In genomic region chr5:70510811-70511210, GRCh38 we compare ENCODE assay signal across 8 cellular contexts.
DNase-seq lines count a peak whose midpoint lies in the region; ATAC-seq, FAIRE-seq and TF ChIP-seq lines count a peak whose summit lies in the region.
"Not testable (repeated sequence)": the region's sequence is repeated elsewhere in the genome, so short reads cannot be mapped to it uniquely, and the experiment has no call there.

No MANE protein-coding gene starts in this region.

- 88 to 93% methylated on average over 11 of the region's 16 CpGs; no CpG with 5 or more reads in 2 of the 4 donors for WGBS in heart left ventricle, 4 donors
- 90 to 93% methylated on average over 10 to 16 of the region's 16 CpGs for WGBS in sigmoid colon, 2 donors
- WGBS in aorta, 2 donors, result 85 to 93% methylated on average over 3 to 11 of the region's 16 CpGs

- not testable (repeated sequence) for TF ChIP-seq EP300 in sigmoid colon (IDR thresholded peaks at IDR 0.05)

- not testable (repeated sequence) for H3K27ac ChIP-seq in heart left ventricle; kidney (ENCODE audit: low read depth in 2 of 2, low read length in 2 of 2); sigmoid colon; aorta (ENCODE audit: low read depth in 1 of 2, low read length in 2 of 2)

- not testable (repeated sequence) for H3K27me3 ChIP-seq in heart left ventricle; sigmoid colon; aorta (ENCODE audit: control insufficient read depth in 1 of 2, insufficient read depth in 2 of 2, low read length in 1 of 2)

- H3K4me3 ChIP-seq in heart left ventricle; kidney (ENCODE audit: low read length in 2 of 2); sigmoid colon; aorta (ENCODE audit: low read length in 2 of 2): not testable (repeated sequence)

- not testable (repeated sequence) for FAIRE-seq in kidney (lab: Jason Lieb, UNC)

- H3K9ac ChIP-seq in kidney (ENCODE audit: low read length in 2 of 2), result not testable (repeated sequence)

- not testable (repeated sequence) for H3K27me3 Mint-ChIP-seq in natural killer cell treated with Interleukin-12 subunit alpha and Interleukin-12 subunit beta and Interleukin-15 and Interleukin-18, amount 100 ng/mL, for 72 hours

- TF ChIP-seq POLR2A in heart left ventricle (IDR thresholded peaks at IDR 0.05); sigmoid colon (IDR thresholded peaks at IDR 0.05): not testable (repeated sequence)

- not testable (repeated sequence) for ATAC-seq in heart left ventricle; natural killer cell treated with Interleukin-12 subunit alpha and Interleukin-12 subunit beta and Interleukin-15 and Interleukin-18, amount 100 ng/mL, for 72 hours; aorta (ENCODE audit: low FRiP score)

- not testable (repeated sequence) for H3K36me3 ChIP-seq in heart left ventricle; kidney (ENCODE audit: control insufficient read depth in 1 of 2, insufficient read depth in 2 of 2, low read length in 2 of 2); sigmoid colon; aorta (ENCODE audit: control insufficient read depth in 1 of 2, insufficient read depth in 2 of 2, low read length in 1 of 2)

- H3K9me3 ChIP-seq in heart left ventricle; kidney (ENCODE audit: control insufficient read depth in 1 of 2, low read length in 2 of 2); sigmoid colon; aorta (ENCODE audit: control insufficient read depth, low read length): not testable (repeated sequence)

- H3K9me3 Mint-ChIP-seq in natural killer cell treated with Interleukin-12 subunit alpha and Interleukin-12 subunit beta and Interleukin-15 and Interleukin-18, amount 100 ng/mL, for 72 hours, result not testable (repeated sequence)

- H3K4me1 ChIP-seq in heart left ventricle; kidney (ENCODE audit: control insufficient read depth in 1 of 2, insufficient read depth in 1 of 2, low read depth in 1 of 2, low read length in 2 of 2); sigmoid colon; aorta (ENCODE audit: control insufficient read depth in 1 of 2, insufficient read depth in 2 of 2, low read length in 2 of 2): not testable (repeated sequence)

- not testable (repeated sequence) for H3K4me3 Mint-ChIP-seq in natural killer cell treated with Interleukin-12 subunit alpha and Interleukin-12 subunit beta and Interleukin-15 and Interleukin-18, amount 100 ng/mL, for 72 hours

- intact Hi-C loops in heart left ventricle (cut with DNase I); kidney (cut with DNase I); sigmoid colon (cut with DNase I); aorta (cut with DNase I): not testable (repeated sequence)

- H3K36me3 Mint-ChIP-seq in natural killer cell treated with Interleukin-12 subunit alpha and Interleukin-12 subunit beta and Interleukin-15 and Interleukin-18, amount 100 ng/mL, for 72 hours, result not testable (repeated sequence)

- not testable (repeated sequence) for H3K27ac Mint-ChIP-seq in natural killer cell treated with Interleukin-12 subunit alpha and Interleukin-12 subunit beta and Interleukin-15 and Interleukin-18, amount 100 ng/mL, for 72 hours

- TF ChIP-seq CTCF in heart left ventricle (IDR thresholded peaks at IDR 0.05); kidney (IDR thresholded peaks at IDR 0.05; ENCODE audit: borderline replicate concordance, extremely low read depth, insufficient read depth); sigmoid colon (IDR thresholded peaks at IDR 0.05): not testable (repeated sequence)

- not testable (repeated sequence) for H3K4me1 Mint-ChIP-seq in natural killer cell treated with Interleukin-12 subunit alpha and Interleukin-12 subunit beta and Interleukin-15 and Interleukin-18, amount 100 ng/mL, for 72 hours (ENCODE audit: low read depth in 2 of 2)

- peak; percentile 0 for DNase-seq in HT1080 (ENCODE audit: low read depth)
- peak; percentile 56 for DNase-seq in activated CD8-positive, alpha-beta memory T cell treated with anti-CD3 and anti-CD28 coated beads for 24 hours
- DNase-seq in astrocyte of the hippocampus (ENCODE audit: low read depth, low spot score), result peak; percentile 4
- DNase-seq in heart left ventricle, result peak in 4 of 5 donors; percentile 7 to 47 (median 14)
- peak; percentile 29 for DNase-seq in kidney
- peak; percentile 18 for DNase-seq in natural killer cell treated with Interleukin-12 subunit alpha and Interleukin-12 subunit beta and Interleukin-15 and Interleukin-18, amount 100 ng/mL, for 72 hours (ENCODE audit: low spot score)
- peak; percentile 13 for DNase-seq in sigmoid colon
- peak; percentile 15 to 53 for DNase-seq in aorta

Comparison
In these comparisons a context has a peak if more than half of its experiments do, and no peak if none do; other contexts are left out.
1. DNase-seq: peak in every context shown above with its lines; median percentile 56 in activated CD8-positive, alpha-beta memory T cell treated with anti-CD3 and anti-CD28 coated beads for 24 hours; 34 in aorta; 29 in kidney; 18 in natural killer cell treated with Interleukin-12 subunit alpha and Interleukin-12 subunit beta and Interleukin-15 and Interleukin-18, amount 100 ng/mL, for 72 hours; 14 in heart left ventricle; 13 in sigmoid colon; 4 in astrocyte of the hippocampus; 0 in HT1080.